12 cellular contexts compared by ENCODE assay signal in the genomic region with DNA sequence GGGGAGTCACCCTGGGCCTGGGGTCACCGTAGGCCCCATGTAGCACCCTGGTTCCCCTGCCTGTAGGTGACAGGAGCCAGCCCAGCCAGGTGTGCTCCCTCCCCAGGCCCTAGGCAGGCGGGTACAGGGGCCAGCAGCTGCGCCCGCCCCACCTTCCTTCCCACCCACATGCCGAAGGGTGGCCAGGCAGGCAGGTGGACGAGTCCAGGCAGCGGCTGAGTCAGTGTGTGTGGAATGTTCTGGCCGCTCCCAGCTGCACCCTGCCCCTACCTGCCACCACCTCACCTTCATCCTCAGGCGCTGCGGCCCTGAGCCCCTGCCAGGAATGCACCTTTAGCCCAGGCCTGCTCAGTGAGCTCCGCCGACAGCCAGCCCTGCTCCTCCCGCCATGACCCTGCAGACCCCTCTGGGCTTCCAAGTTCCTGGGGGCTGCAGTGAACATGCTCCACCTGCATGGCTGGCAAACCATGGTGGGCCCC. TPM values are rescaled to one million over a fixed set of nuclear protein-coding genes. Genes with fewer than 3 reads are reported as not detected.
DNase-seq lines count a peak whose midpoint lies in the region; ATAC-seq, FAIRE-seq and TF ChIP-seq lines count a peak whose summit lies in the region.
"Had no signal": no experiment of that assay in that cellular context is flagged by ENCODE, and none has a peak within 500 bp of the region (broad histone marks: within the 10 kb centered on the region; RNA-seq: fewer than 3 reads in every experiment).

No MANE protein-coding gene starts in this region.

- 15 to 61% (median 29%) methylated on average over 11 to 13 of the region's 13 CpGs for WGBS in small intestine, 3 donors

- no peaks in the 10 kb centered on the region for H3K36me3 ChIP-seq in small intestine (ENCODE audit: control insufficient read depth in 2 of 2, insufficient read depth in 2 of 2, low read length in 2 of 2)

- FAIRE-seq in small intestine (lab: Jason Lieb, UNC): no peak
- FAIRE-seq in D721Med (lab: Jason Lieb, UNC): no peak

- no peak overlapping the region for H3K4me3 ChIP-seq in small intestine (ENCODE audit: low read depth in 1 of 2, low read length in 2 of 2)

- H3K27me3 ChIP-seq in small intestine (ENCODE audit: control insufficient read depth in 2 of 2, insufficient read depth in 2 of 2, low read length in 2 of 2): no peaks in the 10 kb centered on the region

- DNase-seq in NCI-H2196 (lab: John Stamatoyannopoulos, UW; ENCODE audit: unreplicated experiment) (peak; percentile 59), glomerular visceral epithelial cell (ENCODE audit: extremely low spot score) (peak; percentile 26), small intestine (peak; percentile 98), D721Med (ENCODE audit: insufficient read length, low spot score) (no peak)
- no peak for DNase-seq in stimulated activated naive CD8-positive, alpha-beta T cell treated with anti-CD3 and anti-CD28 coated beads, Interleukin-15, Interleukin-2, amounts not matched to agents 100 U/mL and 50 U/mL, for 24 hours
- DNase-seq: activated CD4-positive, alpha-beta T cell treated with anti-CD3 and anti-CD28 coated beads for 36 hours; activated naive CD4-positive, alpha-beta T cell; MV-4-11; NCI-H526 treated with DMSO at 0.1 percent for 48 hours had no signal

- no peaks in the 10 kb centered on the region for H3K9me3 ChIP-seq in small intestine (ENCODE audit: control insufficient read depth, low read depth)

- no peak for TF ChIP-seq CTCF in D721Med (IDR thresholded peaks at IDR 0.05; ENCODE audit: insufficient read depth, missing control alignments)

- peak overlapping the region; percentile 83 to 100 for H3K27ac ChIP-seq in small intestine (ENCODE audit: low read depth in 1 of 2, low read length in 1 of 2)
- H3K27ac ChIP-seq: HL-60 had no signal

- H3K4me1 ChIP-seq in small intestine (ENCODE audit: control insufficient read depth in 2 of 2, insufficient read depth in 1 of 2, low read depth in 1 of 2, low read length in 1 of 2): peaks cover 3 to 19% of the 10 kb centered on the region in 2 donors

- ATAC-seq in HG03039 (IDR thresholded peaks at IDR 0.05; ENCODE audit: unreplicated experiment): no peak
- no peak for ATAC-seq in stimulated activated naive CD8-positive, alpha-beta T cell treated with anti-CD3 and anti-CD28 coated beads, Interleukin-15, Interleukin-2, amounts not matched to agents 100 U/mL and 50 U/mL, for 24 hours
- ATAC-seq: activated CD4-positive, alpha-beta T cell treated with anti-CD3 and anti-CD28 coated beads for 36 hours had no signal

RNA-seq across cellular contexts. Expression of gene SYT8, which starts 0.6 kb away (rescaled TPM):
- 10 to 100 TPM in 2 of 3 donors, 1 to 10 TPM in 1; 3.2 to 46.5 (median 45.1) TPM for polyA plus RNA-seq in small intestine
- polyA plus RNA-seq: CD8-positive, alpha-beta memory T cell had no signal

RNA-seq across cellular contexts. Expression of gene TNNI2, which starts 4.6 kb away (rescaled TPM):
- 1 to 10 TPM in 2 of 3 donors, under 1 TPM in 1; 0.49 to 8.6 (median 7.8) TPM for polyA plus RNA-seq in small intestine
- polyA plus RNA-seq: CD8-positive, alpha-beta memory T cell had no signal

RNA-seq across cellular contexts. Expression of gene LSP1, which starts 18.7 kb away (rescaled TPM):
- polyA plus RNA-seq in small intestine: 10 to 100 TPM in 2 of 3 donors, 1 to 10 TPM in 1; 4.5 to 45.1 (median 27.1) TPM

RNA-seq across cellular contexts. Expression of gene PRR33, which starts 57.5 kb away (rescaled TPM):
- under 1 TPM in 1 of 3 donors, not detected in 2; 0.01 TPM for polyA plus RNA-seq in small intestine

Comparison
In these comparisons a context has a peak if more than half of its experiments do, and no peak if none do; other contexts are left out.
1. DNase-seq: peak in NCI-H2196 (single experiment), glomerular visceral epithelial cell (single experiment) and small intestine (single experiment); none in D721Med (single experiment) and stimulated activated naive CD8-positive, alpha-beta T cell treated with anti-CD3 and anti-CD28 coated beads, Interleukin-15, Interleukin-2, amounts not matched to agents 100 U/mL and 50 U/mL, for 24 hours (single experiment).